ENCODE assay signal across 11 cellular contexts in the genomic region with DNA sequence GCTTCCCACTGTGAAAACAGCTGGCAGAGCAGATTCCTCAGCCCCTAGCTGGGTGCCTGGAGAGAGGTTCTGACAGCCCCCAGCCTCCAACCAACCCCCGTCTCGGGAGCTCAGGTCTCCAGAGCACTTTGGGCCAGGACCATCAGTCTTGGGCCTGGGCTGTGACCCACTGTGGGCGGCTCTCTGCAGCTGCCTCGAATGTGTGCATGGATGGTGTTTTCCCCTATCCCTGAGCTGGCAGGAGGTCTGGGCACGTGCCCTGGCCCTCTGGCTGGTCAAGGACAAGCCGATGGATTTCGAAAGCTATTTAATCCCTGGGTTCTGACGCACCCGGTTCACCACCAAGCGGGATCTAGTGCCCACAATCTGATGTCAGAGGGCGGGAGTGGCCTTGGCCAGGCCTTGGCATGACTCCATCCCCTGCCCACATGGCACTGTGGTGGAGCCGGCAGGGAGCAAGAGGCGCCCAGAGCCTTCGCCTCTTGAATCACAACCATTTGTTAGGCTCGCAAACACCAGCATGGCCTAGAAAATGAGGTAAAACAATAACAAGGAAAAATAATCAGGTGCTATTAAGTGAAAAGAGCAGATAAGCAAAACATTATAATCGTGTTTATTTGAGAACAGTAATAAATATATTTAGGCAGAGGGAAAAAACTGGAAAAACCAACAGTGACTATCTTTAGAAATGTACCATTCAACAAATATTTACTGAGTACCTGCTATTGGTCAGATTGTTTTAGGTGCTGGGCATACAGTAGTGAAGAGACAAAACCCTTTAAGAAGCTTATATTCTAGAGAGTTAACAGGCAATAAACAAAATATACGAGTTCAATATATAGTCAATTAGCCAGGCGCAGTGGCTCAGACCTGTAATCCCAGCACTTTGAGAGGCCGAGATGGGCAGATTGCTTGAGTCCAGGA.
DNase-seq lines count a peak whose midpoint lies in the region; ATAC-seq, FAIRE-seq and TF ChIP-seq lines count a peak whose summit lies in the region.
"Had no signal": no experiment of that assay in that cellular context is flagged by ENCODE, and none has a peak within 500 bp of the region (broad histone marks: within the 10 kb centered on the region; RNA-seq: fewer than 3 reads in every experiment).

No MANE protein-coding gene starts in this region.

- ATAC-seq in foreskin keratinocyte: no peak
- ATAC-seq in GM19035 (IDR thresholded peaks at IDR 0.05; ENCODE audit: unreplicated experiment): no peak

- no peak overlapping the region for H3K27ac ChIP-seq in foreskin keratinocyte

- no peaks in the 10 kb centered on the region for H3K27me3 ChIP-seq in foreskin keratinocyte

- FAIRE-seq in H54 (lab: Jason Lieb, UNC): peak; percentile 95

- no peak for TF ChIP-seq CTCF in foreskin keratinocyte (conservative IDR thresholded peaks at IDR 0.05)

- no peak for TF ChIP-seq POLR2A in H54 (IDR thresholded peaks at IDR 0.05; ENCODE audit: low read depth, low read length)

- intact Hi-C loops in cardiac septum (cut with DNase I): no loop called here

- peaks cover 11% of the 10 kb centered on the region for H3K4me1 ChIP-seq in foreskin keratinocyte

- DNase-seq in H54 (ENCODE audit: insufficient read length, low spot score) (peak; percentile 98), T1000 (lab: John Stamatoyannopoulos, UW) (peak; percentile 65), cardiac septum (ENCODE audit: low spot score) (peak; percentile 84), renal cortical epithelial cell (ENCODE audit: low read depth) (peak; percentile 87), foreskin keratinocyte (no peak), NCI-H2227 treated with DMSO at 0.1 percent for 48 hours (lab: John Stamatoyannopoulos, UW) (no peak)
- no peak for DNase-seq in activated effector memory CD4-positive, alpha-beta T cell treated with Interleukin-2 at 50 U/mL for 16 hours
- DNase-seq: activated CD4-positive, alpha-beta T cell treated with anti-CD3 and anti-CD28 coated beads, Interleukin-2, amount 50 U/mL, for 48 hours; dermis blood vessel endothelial cell; NCI-H526 had no signal

Comparison
In these comparisons a context has a peak if more than half of its experiments do, and no peak if none do; other contexts are left out.
1. DNase-seq: peak in H54 (single experiment), T1000 (single experiment), cardiac septum (single experiment) and renal cortical epithelial cell (single experiment); none in foreskin keratinocyte (0 of 2), activated effector memory CD4-positive, alpha-beta T cell treated with Interleukin-2 at 50 U/mL for 16 hours (single experiment) and NCI-H2227 treated with DMSO at 0.1 percent for 48 hours (single experiment).